In genomic region chr3:170352936-170353335, GRCh38 we compare ENCODE assay signal across 1 cellular context.
A peak's percentile ranks its signal among the peaks of the same experiment; 100 is the strongest.
TF ChIP-seq lines count a peak whose summit lies in the region.

No MANE protein-coding gene starts in this region.

TF ChIP-seq in GM12878, 131 proteins besides CTCF, POLR2A, EP300 and RAD21 (continues in another document):
- TF ChIP-seq ZBTB40 (IDR thresholded peaks at IDR 0.05; ENCODE audit: borderline replicate concordance) (no peak), CEBPZ (IDR thresholded peaks at IDR 0.05; ENCODE audit: low read depth, low read length) (no peak), CEBPB (IDR thresholded peaks at IDR 0.05; ENCODE audit: borderline replicate concordance in 1 of 2, low read depth in 2 of 2, low read length in 2 of 2) (no peak), PBX3 (IDR thresholded peaks at IDR 0.05; ENCODE audit: insufficient replicate concordance, low read depth, low read length) (no peak), NKRF (conservative IDR thresholded peaks at IDR 0.05) (no peak), CREB1 (IDR thresholded peaks at IDR 0.05; ENCODE audit: low read depth) (peak; percentile 46; the same call in 1 of the 2 replicates), ESRRA (IDR thresholded peaks at IDR 0.05; ENCODE audit: low read length) (no peak), HCFC1 (IDR thresholded peaks at IDR 0.05; ENCODE audit: low read length) (no peak), ELK1 (IDR thresholded peaks at IDR 0.05; ENCODE audit: low read depth, low read length) (no peak), KDM1A (IDR thresholded peaks at IDR 0.05; ENCODE audit: borderline replicate concordance) (no peak), NBN (IDR thresholded peaks at IDR 0.05) (0 out of 2 replicates have a peak, but pooled peaks have one; percentile 37), PKNOX1 (IDR thresholded peaks at IDR 0.05) (no peak), SIN3A (IDR thresholded peaks at IDR 0.05; ENCODE audit: low read depth, low read length) (no peak), ZBTB4 (CRISPR knock-in tag; IDR thresholded peaks at IDR 0.05) (no peak), MTA3 (IDR thresholded peaks at IDR 0.05; ENCODE audit: borderline replicate concordance, low read length) (no peak), RELA (IDR thresholded peaks at IDR 0.05; ENCODE audit: borderline replicate concordance, partially characterized antibody) (peak; percentile 42), NFXL1 (IDR thresholded peaks at IDR 0.05; ENCODE audit: borderline replicate concordance) (no peak), IRF3 (IDR thresholded peaks at IDR 0.05) (no peak), ZNF207 (IDR thresholded peaks at IDR 0.05; ENCODE audit: borderline replicate concordance) (no peak), NFYA (IDR thresholded peaks at IDR 0.05; ENCODE audit: borderline replicate concordance, low read depth, low read length) (no peak), ZNF622 (IDR thresholded peaks at IDR 0.05) (no peak), CHD4 (IDR thresholded peaks at IDR 0.05) (no peak), SREBF2 (IDR thresholded peaks at IDR 0.05; ENCODE audit: low read length) (no peak), MEF2B (IDR thresholded peaks at IDR 0.05; ENCODE audit: partially characterized antibody, poor library complexity, severe bottlenecking) (no peak), NR2C2 (IDR thresholded peaks at IDR 0.05; ENCODE audit: borderline replicate concordance, control insufficient read depth, insufficient read length, low read depth) (no peak), FOXM1 (IDR thresholded peaks at IDR 0.05; ENCODE audit: low read depth, low read length) (no peak), RB1 (IDR thresholded peaks at IDR 0.05; ENCODE audit: borderline replicate concordance) (no peak), WRNIP1 (IDR thresholded peaks at IDR 0.05; ENCODE audit: borderline replicate concordance, low read depth, low read length) (no peak), ZNF592 (IDR thresholded peaks at IDR 0.05) (no peak), NFIC (IDR thresholded peaks at IDR 0.05; ENCODE audit: low read depth, low read length) (peak; percentile 66; the same call in 1 of the 2 replicates), GATAD2B (conservative IDR thresholded peaks at IDR 0.05; ENCODE audit: low read depth) (no peak), YY1 (IDR thresholded peaks at IDR 0.05; ENCODE audit: low read depth, low read length) (no peak), RBBP5 (conservative IDR thresholded peaks at IDR 0.05) (no peak)
